9 cellular contexts compared by ENCODE assay signal in genomic region chr4:102809190-102809589, GRCh38. TPM values are rescaled to one million over a fixed set of nuclear protein-coding genes. Genes with fewer than 3 reads are reported as not detected.
DNase-seq lines count a peak whose midpoint lies in the region; ATAC-seq and TF ChIP-seq lines count a peak whose summit lies in the region.
"Had no signal": no experiment of that assay in that cellular context is flagged by ENCODE, and none has a peak within 500 bp of the region (broad histone marks: within the 10 kb centered on the region; RNA-seq: fewer than 3 reads in every experiment).

No MANE protein-coding gene starts in this region.

- H3K4me1 Mint-ChIP-seq in activated CD8-positive, alpha-beta T cell treated with anti-CD3 and anti-CD28 coated beads for 36 hours (ENCODE audit: low read depth), result peaks cover 77% of the 10 kb centered on the region

- TF ChIP-seq CTCF in activated CD8-positive, alpha-beta T cell treated with anti-CD3 and anti-CD28 coated beads for 36 hours (IDR thresholded peaks at IDR 0.05), result no peak
- TF ChIP-seq CTCF in neutrophil (IDR thresholded peaks at IDR 0.05) (no peak), foreskin fibroblast (IDR thresholded peaks at IDR 0.05; ENCODE audit: low read depth, low read length) (no peak)

- no peak for DNase-seq in activated CD8-positive, alpha-beta T cell treated with anti-CD3 and anti-CD28 coated beads for 36 hours
- no peak for DNase-seq in NOMO-1 treated with DMSO at 0.1 percent for 48 hours (lab: John Stamatoyannopoulos, UW; ENCODE audit: unreplicated experiment)
- DNase-seq in foreskin fibroblast, result no peak
- no peak for DNase-seq in NCI-H2029 treated with DMSO at 0.1 percent for 48 hours (lab: John Stamatoyannopoulos, UW)
- DNase-seq: aorta; stimulated activated CD4-positive, alpha-beta T cell treated with anti-CD3 and anti-CD28 coated beads, Interleukin-1b, Interleukin-23, amount 100 ng/mL, for 48 hours had no signal

- CTCF ChIA-PET in activated CD8-positive, alpha-beta T cell treated with anti-CD3 and anti-CD28 coated beads for 36 hours (lab: Charles Lee), result interaction anchor here (0.8 to 1.4 kb wide), 2 partner anchors 10 to 225 kb away, joined by 3 read pairs; no protein-coding TSS in a partner anchor

- no peaks in the 10 kb centered on the region for H3K27me3 ChIP-seq in neutrophil

- intact Hi-C loops in activated CD8-positive, alpha-beta T cell treated with anti-CD3 and anti-CD28 coated beads for 36 hours (cut with micrococcal nuclease), result no loop called here

- no peak overlapping the region for H3K4me3 Mint-ChIP-seq in activated CD8-positive, alpha-beta T cell treated with anti-CD3 and anti-CD28 coated beads for 36 hours

- H3K4me1 ChIP-seq in neutrophil (ENCODE audit: control insufficient read depth in 1 of 2, insufficient read depth in 1 of 2, low read depth in 1 of 2, low read length in 1 of 2), result peaks cover 0 to 7% of the 10 kb centered on the region in 2 experiments

- ATAC-seq in GM19395 (IDR thresholded peaks at IDR 0.05; ENCODE audit: unreplicated experiment), result peak; percentile 53
- ATAC-seq in HG02938 (IDR thresholded peaks at IDR 0.05; ENCODE audit: unreplicated experiment), result peak; percentile 62
- ATAC-seq in activated CD8-positive, alpha-beta T cell treated with anti-CD3 and anti-CD28 coated beads for 36 hours, result peak; percentile 76

- peaks cover 57% of the 10 kb centered on the region for H3K36me3 ChIP-seq in neutrophil

- H3K4me3 ChIP-seq in neutrophil (ENCODE audit: low read depth in 1 of 2, low read length in 1 of 2) (no peak overlapping the region), foreskin fibroblast (ENCODE audit: low read depth in 1 of 2, low read length in 2 of 2) (no peak overlapping the region)

- H3K27ac Mint-ChIP-seq in activated CD8-positive, alpha-beta T cell treated with anti-CD3 and anti-CD28 coated beads for 36 hours, result peak overlapping the region; percentile 62

- peak overlapping the region; percentile 55 for H3K27ac ChIP-seq in neutrophil

- no peaks in the 10 kb centered on the region for H3K9me3 ChIP-seq in neutrophil

- peaks cover 72% of the 10 kb centered on the region for H3K36me3 Mint-ChIP-seq in activated CD8-positive, alpha-beta T cell treated with anti-CD3 and anti-CD28 coated beads for 36 hours (ENCODE audit: low read depth)

- H3K9me3 Mint-ChIP-seq in activated CD8-positive, alpha-beta T cell treated with anti-CD3 and anti-CD28 coated beads for 36 hours, result no peaks in the 10 kb centered on the region

- POLR2A ChIA-PET in activated CD8-positive, alpha-beta T cell treated with anti-CD3 and anti-CD28 coated beads for 36 hours (lab: Charles Lee), result interaction anchor here (1.3 to 2.3 kb wide), 4 partner anchors 10 to 64 kb away, joined by 4 to 7 read pairs (median 6); partner anchors contain the start of gene UBE2D3

- no peaks in the 10 kb centered on the region for H3K27me3 Mint-ChIP-seq in activated CD8-positive, alpha-beta T cell treated with anti-CD3 and anti-CD28 coated beads for 36 hours

RNA-seq across cellular contexts. Expression of gene UBE2D3, which starts 18.2 kb away (rescaled TPM):
- total RNA-seq in activated CD8-positive, alpha-beta T cell treated with anti-CD3 and anti-CD28 coated beads for 36 hours, result 100 to 1,000 TPM; 410 to 427 TPM

RNA-seq across cellular contexts. Expression of gene MANBA, which starts 48.4 kb away (rescaled TPM):
- total RNA-seq in activated CD8-positive, alpha-beta T cell treated with anti-CD3 and anti-CD28 coated beads for 36 hours, result 10 to 100 TPM; 14.5 to 16.3 TPM

RNA-seq across cellular contexts. Expression of gene CISD2, which starts 59.6 kb away (rescaled TPM):
- 10 to 100 TPM; 31.1 to 32.3 TPM for total RNA-seq in activated CD8-positive, alpha-beta T cell treated with anti-CD3 and anti-CD28 coated beads for 36 hours
